Comparison of ENCODE assay signal across 8 cellular contexts in the genomic region with DNA sequence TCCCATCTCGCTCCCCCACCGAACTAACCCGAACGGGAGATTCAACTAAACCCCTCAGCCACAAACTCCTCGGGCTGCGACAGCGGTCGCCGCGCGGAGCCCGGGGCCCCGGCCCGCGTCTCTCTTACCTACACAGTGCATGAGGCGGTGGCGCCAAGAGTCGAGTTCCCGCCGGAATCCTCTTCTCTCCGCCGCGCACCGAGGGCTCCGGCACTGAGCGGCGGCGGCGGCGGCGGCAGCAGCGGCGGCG. TPM values are rescaled to one million over a fixed set of nuclear protein-coding genes. Genes with fewer than 3 reads are reported as not detected.
DNase-seq lines count a peak whose midpoint lies in the region; TF ChIP-seq lines count a peak whose summit lies in the region.

No MANE protein-coding gene starts in this region.

- H4K20me1 ChIP-seq in PC-9 (ENCODE audit: insufficient read depth), result no peaks in the 10 kb centered on the region

- H3K4me3 ChIP-seq in HEK293 (ENCODE audit: low read depth, low read length) (peak overlapping the region; percentile 75), PC-9 (peak overlapping the region; percentile 75), esophagus muscularis mucosa (peak overlapping the region; percentile 86 to 89 (median 88)), ovary (peak overlapping the region; percentile 97)

- H3K27me3 ChIP-seq in PC-9 (ENCODE audit: insufficient read depth, low read depth) (no peaks in the 10 kb centered on the region), esophagus muscularis mucosa (no peaks in the 10 kb centered on the region), ovary (no peaks in the 10 kb centered on the region)

- no TSS peak for BruUV-seq in PC-9 (replicated peaks; lab: Mats Ljungman, UMichigan)

- WGBS in esophagus muscularis mucosa, result 0% methylated on average over 10 of the region's 34 CpGs
- WGBS in ovary, 3 donors, result 0% methylated on average over 13 to 34 of the region's 34 CpGs

- CTCF ChIA-PET in HEK293 (lab: Yijun Ruan, JAX) (interaction anchor here (1.0 kb wide), 1 partner anchor 472 kb away, joined by 4 read pairs; no protein-coding TSS in a partner anchor), PC-9 (lab: Charles Lee) (interaction anchor here (0.6 kb wide), 1 partner anchor 472 kb away, joined by 3 read pairs; no protein-coding TSS in a partner anchor)

- TF ChIP-seq CTCF in HEK293 (tag by site-specific recombination; IDR thresholded peaks at IDR 0.05) (no peak), PC-9 (conservative IDR thresholded peaks at IDR 0.05) (no peak), esophagus muscularis mucosa (IDR thresholded peaks at IDR 0.05) (no peak), ovary (IDR thresholded peaks at IDR 0.05) (no peak)

- no peaks in the 10 kb centered on the region for H3K36me3 ChIP-seq in ES-I3 (ENCODE audit: insufficient read depth, low read length)
- H3K36me3 ChIP-seq in HEK293 (ENCODE audit: control insufficient read depth in 2 of 2, insufficient read depth in 1 of 2, low read length in 2 of 2), result no peaks in the 10 kb centered on the region
- no peaks in the 10 kb centered on the region for H3K36me3 ChIP-seq in PC-9 (ENCODE audit: low read depth)
- H3K36me3 ChIP-seq in esophagus muscularis mucosa, result no peaks in the 10 kb centered on the region
- no peaks in the 10 kb centered on the region for H3K36me3 ChIP-seq in ovary

- POLR2A ChIA-PET in HEK293 (lab: Yijun Ruan, JAX), result no interaction called here
- POLR2A ChIA-PET in PC-9 (lab: Charles Lee; ENCODE audit: unreplicated experiment), result no interaction called here

- H3K9me3 ChIP-seq in ES-I3 (ENCODE audit: control insufficient read depth, insufficient read depth, low read length), result no peaks in the 10 kb centered on the region
- H3K9me3 ChIP-seq in HEK293 (ENCODE audit: control insufficient read depth, insufficient read depth, low read depth, low read length), result no peaks in the 10 kb centered on the region
- H3K9me3 ChIP-seq in PC-9 (ENCODE audit: insufficient read depth, low read depth), result no peaks in the 10 kb centered on the region
- no peaks in the 10 kb centered on the region for H3K9me3 ChIP-seq in esophagus muscularis mucosa
- no peaks in the 10 kb centered on the region for H3K9me3 ChIP-seq in ovary

- peak overlapping the region; percentile 74 for H3K9ac ChIP-seq in ES-I3 (ENCODE audit: low read depth, low read length)

- H3K27ac ChIP-seq in HEK293 (ENCODE audit: extremely low read depth, low read depth, low read length) (peak overlapping the region; percentile 86), PC-9 (peak overlapping the region; percentile 63), esophagus muscularis mucosa (replicated peaks in 1 of 4) (peak overlapping the region; percentile 93 to 98 (median 95)), ovary (peak overlapping the region; percentile 87 to 96)

- DNase-seq in PC-9, result no peak
- DNase-seq in esophagus muscularis mucosa (ENCODE audit: extremely low spot score), result no peak
- DNase-seq in ovary, result no peak
- no peak for DNase-seq in NCI-H2196 treated with DMSO at 0.1 percent for 48 hours (lab: John Stamatoyannopoulos, UW; ENCODE audit: unreplicated experiment)
- DNase-seq in SW480 (ENCODE audit: low spot score), result no peak
- DNase-seq in middle frontal gyrus (ENCODE audit: extremely low spot score, low spot score), result no peak

- TF ChIP-seq EP300 in esophagus muscularis mucosa (IDR thresholded peaks at IDR 0.05) (no peak), ovary (IDR thresholded peaks at IDR 0.05) (no peak)

- intact Hi-C loops in PC-9 (cut with micrococcal nuclease; ENCODE audit: unreplicated experiment) (loop anchor here (1.0 to 5.0 kb wide), 3 partner anchors 209 to 509 kb away; partner anchors contain the start of genes DCAF16, LAP3, NCAPG and QDPR), esophagus muscularis mucosa (cut with DNase I) (loop anchor here (5.0 to 10.0 kb wide), 3 partner anchors 209 to 444 kb away; partner anchors contain the start of genes DCAF16, LAP3, MED28 and NCAPG), ovary (cut with DNase I) (loop anchor here in 1 of 4 donors (2.0 kb wide), 1 partner anchor 211 kb away; the partner anchor contains the start of genes DCAF16 and NCAPG)

- TF ChIP-seq POLR2A in esophagus muscularis mucosa (IDR thresholded peaks at IDR 0.05; ENCODE audit: low read depth), result no peak
- no peak for TF ChIP-seq POLR2A in ovary (IDR thresholded peaks at IDR 0.05)

- H3K9me2 ChIP-seq in PC-9 (ENCODE audit: insufficient read depth), result no peaks in the 10 kb centered on the region

- H2AFZ ChIP-seq in PC-9, result peak overlapping the region; percentile 88

- peak overlapping the region; percentile 92 for H3K4me2 ChIP-seq in PC-9

- no peaks in the 10 kb centered on the region for H3K4me1 ChIP-seq in ES-I3 (ENCODE audit: insufficient read depth, low read length)
- no peaks in the 10 kb centered on the region for H3K4me1 ChIP-seq in HEK293 (ENCODE audit: control insufficient read depth, insufficient read depth, low read length)
- peaks cover 7% of the 10 kb centered on the region for H3K4me1 ChIP-seq in PC-9 (replicated peaks; ENCODE audit: insufficient read depth)
- H3K4me1 ChIP-seq in esophagus muscularis mucosa, result peaks cover 10 to 23% (median 18%) of the 10 kb centered on the region in 4 donors
- H3K4me1 ChIP-seq in ovary (ENCODE audit: insufficient read depth), result no peaks in the 10 kb centered on the region

- H3K79me2 ChIP-seq in PC-9 (ENCODE audit: low read depth), result peaks cover 39% of the 10 kb centered on the region

- H3F3A ChIP-seq in PC-9 (ENCODE audit: insufficient read depth, low read depth), result no peaks in the 10 kb centered on the region

TF ChIP-seq in HEK293, 187 proteins besides CTCF, POLR2A, EP300 and RAD21:
- TF ChIP-seq KLF10 (tag by site-specific recombination; IDR thresholded peaks at IDR 0.05) (no peak), YY1 (tag by site-specific recombination; IDR thresholded peaks at IDR 0.05) (peak; percentile 59)

RNA-seq across cellular contexts. Expression of gene LCORL, which starts 0.2 kb away (rescaled TPM):
- total RNA-seq in PC-9 (2021) (13.8 and 22.9 TPM in 2 replicates), esophagus muscularis mucosa (10 to 100 TPM in 2 of 4 donors, 1 to 10 TPM in 2; 7.6 to 14.1 (median 11.5) TPM), ovary (10 to 100 TPM; 12.6 to 21.8 (median 16.9) TPM)
- polyA plus RNA-seq in ovary, result 1 to 10 TPM; 4.5 to 6.5 TPM
